ENCODE assay signal across 2 cellular contexts in the genomic region with DNA sequence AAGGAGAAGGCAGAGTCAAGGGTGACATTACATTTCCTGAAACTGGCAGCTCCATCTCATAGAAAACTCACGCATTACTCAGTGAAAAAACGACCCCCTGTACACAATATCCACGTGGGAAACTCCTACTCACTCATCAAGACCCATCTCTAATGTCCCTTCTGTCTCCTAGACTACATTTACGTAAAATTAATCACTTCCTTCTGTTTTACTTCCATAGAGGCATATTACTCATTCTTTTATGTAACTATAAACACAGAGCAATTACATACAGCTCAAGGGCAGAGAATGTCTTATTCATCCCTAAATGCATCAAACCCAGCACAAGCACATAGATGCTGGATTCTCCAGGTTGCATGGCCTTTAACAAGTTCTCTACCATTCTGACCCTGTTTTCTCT.
TF ChIP-seq lines count a peak whose summit lies in the region.

No MANE protein-coding gene starts in this region.

TF ChIP-seq in A549, 52 proteins besides CTCF, POLR2A, EP300 and RAD21 (continued from another document):
- TF ChIP-seq GATA3 (IDR thresholded peaks at IDR 0.05; ENCODE audit: borderline replicate concordance) (peak; percentile 68; the same call in 1 of the 2 replicates), HOXA7 (CRISPR knock-in tag; IDR thresholded peaks at IDR 0.05) (no peak), FOSB (CRISPR knock-in tag; IDR thresholded peaks at IDR 0.05) (no peak), ZFP36 (IDR thresholded peaks at IDR 0.05; ENCODE audit: borderline replicate concordance, partially characterized antibody) (no peak), HOXB13 (CRISPR knock-in tag; IDR thresholded peaks at IDR 0.05; ENCODE audit: low read depth) (no peak), SREBF2 (IDR thresholded peaks at IDR 0.05) (no peak), MAFK (IDR thresholded peaks at IDR 0.05; ENCODE audit: partially characterized antibody) (no peak), HOXB5 (CRISPR knock-in tag; IDR thresholded peaks at IDR 0.05) (no peak), RNF2 (IDR thresholded peaks at IDR 0.05; ENCODE audit: borderline replicate concordance, low read depth) (no peak), JUN (IDR thresholded peaks at IDR 0.05) (peak; percentile 33 to 60; a peak in 2 of 5 replicates), KDM5A (IDR thresholded peaks at IDR 0.05) (no peak), PHF8 (IDR thresholded peaks at IDR 0.05; ENCODE audit: borderline replicate concordance, low read depth) (no peak), CEBPB (IDR thresholded peaks at IDR 0.05) (peak in 1 of 2 experiments; percentile 50; a peak in 1 of 4 replicates), POLR2AphosphoS2 (conservative IDR thresholded peaks at IDR 0.05; ENCODE audit: low read length) (no peak), CHD2 (IDR thresholded peaks at IDR 0.05; ENCODE audit: low read length, partially characterized antibody) (no peak), NFE2L2 (conservative IDR thresholded peaks at IDR 0.05; ENCODE audit: low read length) (no peak), CBX8 (IDR thresholded peaks at IDR 0.05) (no peak), SMC3 (IDR thresholded peaks at IDR 0.05) (no peak; the same call in 2 of the 3 replicates), FOXS1 (CRISPR knock-in tag; IDR thresholded peaks at IDR 0.05) (no peak), RFX5 (IDR thresholded peaks at IDR 0.05) (no peak), JUNB (IDR thresholded peaks at IDR 0.05) (peak; percentile 88), MYC (IDR thresholded peaks at IDR 0.05; ENCODE audit: borderline replicate concordance, low read length) (no peak), ZSCAN20 (CRISPR knock-in tag; IDR thresholded peaks at IDR 0.05) (no peak), TFCP2L1 (CRISPR knock-in tag; IDR thresholded peaks at IDR 0.05) (no peak)
- TF ChIP-seq, protein P1, sequence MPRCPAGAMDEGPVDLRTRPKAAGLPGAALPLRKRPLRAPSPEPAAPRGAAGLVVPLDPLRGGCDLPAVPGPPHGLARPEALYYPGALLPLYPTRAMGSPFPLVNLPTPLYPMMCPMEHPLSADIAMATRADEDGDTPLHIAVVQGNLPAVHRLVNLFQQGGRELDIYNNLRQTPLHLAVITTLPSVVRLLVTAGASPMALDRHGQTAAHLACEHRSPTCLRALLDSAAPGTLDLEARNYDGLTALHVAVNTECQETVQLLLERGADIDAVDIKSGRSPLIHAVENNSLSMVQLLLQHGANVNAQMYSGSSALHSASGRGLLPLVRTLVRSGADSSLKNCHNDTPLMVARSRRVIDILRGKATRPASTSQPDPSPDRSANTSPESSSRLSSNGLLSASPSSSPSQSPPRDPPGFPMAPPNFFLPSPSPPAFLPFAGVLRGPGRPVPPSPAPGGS (IDR thresholded peaks at IDR 0.05) = no peak
- TF ChIP-seq, protein P2, sequence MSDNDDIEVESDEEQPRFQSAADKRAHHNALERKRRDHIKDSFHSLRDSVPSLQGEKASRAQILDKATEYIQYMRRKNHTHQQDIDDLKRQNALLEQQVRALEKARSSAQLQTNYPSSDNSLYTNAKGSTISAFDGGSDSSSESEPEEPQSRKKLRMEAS (IDR thresholded peaks at IDR 0.05) = peak; percentile 61; the same call in 1 of the 2 replicates

TF ChIP-seq in HEK293, 187 proteins besides CTCF, POLR2A, EP300 and RAD21 (continued from another document and continues in another):
- TF ChIP-seq, protein P3, sequence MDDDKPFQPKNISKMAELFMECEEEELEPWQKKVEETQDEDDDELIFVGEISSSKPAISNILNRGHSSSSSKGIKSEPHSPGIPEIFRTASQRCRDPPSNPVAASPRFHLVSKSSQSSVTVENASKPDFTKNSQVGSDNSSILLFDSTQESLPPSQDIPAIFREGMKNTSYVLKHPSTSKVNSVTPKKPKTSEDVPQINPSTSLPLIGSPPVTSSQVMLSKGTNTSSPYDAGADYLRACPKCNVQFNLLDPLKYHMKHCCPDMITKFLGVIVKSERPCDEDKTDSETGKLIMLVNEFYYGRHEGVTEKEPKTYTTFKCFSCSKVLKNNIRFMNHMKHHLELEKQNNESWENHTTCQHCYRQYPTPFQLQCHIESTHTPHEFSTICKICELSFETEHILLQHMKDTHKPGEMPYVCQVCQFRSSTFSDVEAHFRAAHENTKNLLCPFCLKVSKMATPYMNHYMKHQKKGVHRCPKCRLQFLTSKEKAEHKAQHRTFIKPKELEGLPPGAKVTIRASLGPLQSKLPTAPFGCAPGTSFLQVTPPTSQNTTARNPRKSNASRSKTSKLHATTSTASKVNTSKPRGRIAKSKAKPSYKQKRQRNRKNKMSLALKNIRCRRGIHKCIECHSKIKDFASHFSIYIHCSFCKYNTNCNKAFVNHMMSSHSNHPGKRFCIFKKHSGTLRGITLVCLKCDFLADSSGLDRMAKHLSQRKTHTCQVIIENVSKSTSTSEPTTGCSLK (tag by site-specific recombination; IDR thresholded peaks at IDR 0.05) = no peak
- TF ChIP-seq, protein P4, sequence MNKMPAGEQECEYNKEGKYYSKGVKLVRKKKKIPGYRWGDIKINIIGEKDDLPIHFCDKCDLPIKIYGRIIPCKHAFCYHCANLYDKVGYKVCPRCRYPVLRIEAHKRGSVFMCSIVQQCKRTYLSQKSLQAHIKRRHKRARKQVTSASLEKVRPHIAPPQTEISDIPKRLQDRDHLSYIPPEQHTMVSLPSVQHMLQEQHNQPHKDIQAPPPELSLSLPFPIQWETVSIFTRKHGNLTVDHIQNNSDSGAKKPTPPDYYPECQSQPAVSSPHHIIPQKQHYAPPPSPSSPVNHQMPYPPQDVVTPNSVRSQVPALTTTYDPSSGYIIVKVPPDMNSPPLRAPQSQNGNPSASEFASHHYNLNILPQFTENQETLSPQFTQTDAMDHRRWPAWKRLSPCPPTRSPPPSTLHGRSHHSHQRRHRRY (tag by site-specific recombination; IDR thresholded peaks at IDR 0.05) = no peak
- TF ChIP-seq SP7 (tag by site-specific recombination; IDR thresholded peaks at IDR 0.05) (peak; percentile 47; the same call in 1 of the 2 replicates), ZBTB48 (tag by site-specific recombination; IDR thresholded peaks at IDR 0.05) (no peak), ZNF24 (tag by site-specific recombination; IDR thresholded peaks at IDR 0.05) (no peak), ZNF600 (tag by site-specific recombination; IDR thresholded peaks at IDR 0.05) (0 out of 2 replicates have a peak, but pooled peaks have one; percentile 25), ZNF23 (tag by site-specific recombination; IDR thresholded peaks at IDR 0.05; ENCODE audit: borderline replicate concordance) (no peak), ZNF530 (tag by site-specific recombination; IDR thresholded peaks at IDR 0.05; ENCODE audit: low read depth) (no peak), MYNN (tag by site-specific recombination; IDR thresholded peaks at IDR 0.05; ENCODE audit: borderline replicate concordance) (no peak), ZNF677 (tag by site-specific recombination; IDR thresholded peaks at IDR 0.05) (no peak), ZNF433 (tag by site-specific recombination; IDR thresholded peaks at IDR 0.05; ENCODE audit: low read depth) (no peak), ZBTB11 (tag by site-specific recombination; conservative IDR thresholded peaks at IDR 0.05; ENCODE audit: low read depth) (no peak), ZNF473 (tag by site-specific recombination; IDR thresholded peaks at IDR 0.05) (no peak), ZNF426 (tag by site-specific recombination; IDR thresholded peaks at IDR 0.05) (no peak), ZNF621 (tag by site-specific recombination; IDR thresholded peaks at IDR 0.05) (no peak), ZBTB20 (tag by site-specific recombination; IDR thresholded peaks at IDR 0.05) (peak; percentile 68; the same call in 1 of the 2 replicates), SETDB1 (IDR thresholded peaks at IDR 0.05; ENCODE audit: insufficient read length, low read length) (no peak), ZNF629 (tag by site-specific recombination; IDR thresholded peaks at IDR 0.05) (peak; percentile 69), SCRT2 (tag by site-specific recombination; IDR thresholded peaks at IDR 0.05) (no peak), ZNF114 (tag by site-specific recombination; IDR thresholded peaks at IDR 0.05) (no peak), KLF8 (tag by site-specific recombination; IDR thresholded peaks at IDR 0.05) (no peak), ZNF169 (tag by site-specific recombination; IDR thresholded peaks at IDR 0.05) (no peak), ZNF768 (tag by site-specific recombination; IDR thresholded peaks at IDR 0.05) (no peak), ZNF670 (tag by site-specific recombination; IDR thresholded peaks at IDR 0.05; ENCODE audit: low read depth) (no peak), ZBTB8A (tag by site-specific recombination; IDR thresholded peaks at IDR 0.05) (no peak), ZNF555 (tag by site-specific recombination; conservative IDR thresholded peaks at IDR 0.05) (no peak)
- TF ChIP-seq, protein P5, sequence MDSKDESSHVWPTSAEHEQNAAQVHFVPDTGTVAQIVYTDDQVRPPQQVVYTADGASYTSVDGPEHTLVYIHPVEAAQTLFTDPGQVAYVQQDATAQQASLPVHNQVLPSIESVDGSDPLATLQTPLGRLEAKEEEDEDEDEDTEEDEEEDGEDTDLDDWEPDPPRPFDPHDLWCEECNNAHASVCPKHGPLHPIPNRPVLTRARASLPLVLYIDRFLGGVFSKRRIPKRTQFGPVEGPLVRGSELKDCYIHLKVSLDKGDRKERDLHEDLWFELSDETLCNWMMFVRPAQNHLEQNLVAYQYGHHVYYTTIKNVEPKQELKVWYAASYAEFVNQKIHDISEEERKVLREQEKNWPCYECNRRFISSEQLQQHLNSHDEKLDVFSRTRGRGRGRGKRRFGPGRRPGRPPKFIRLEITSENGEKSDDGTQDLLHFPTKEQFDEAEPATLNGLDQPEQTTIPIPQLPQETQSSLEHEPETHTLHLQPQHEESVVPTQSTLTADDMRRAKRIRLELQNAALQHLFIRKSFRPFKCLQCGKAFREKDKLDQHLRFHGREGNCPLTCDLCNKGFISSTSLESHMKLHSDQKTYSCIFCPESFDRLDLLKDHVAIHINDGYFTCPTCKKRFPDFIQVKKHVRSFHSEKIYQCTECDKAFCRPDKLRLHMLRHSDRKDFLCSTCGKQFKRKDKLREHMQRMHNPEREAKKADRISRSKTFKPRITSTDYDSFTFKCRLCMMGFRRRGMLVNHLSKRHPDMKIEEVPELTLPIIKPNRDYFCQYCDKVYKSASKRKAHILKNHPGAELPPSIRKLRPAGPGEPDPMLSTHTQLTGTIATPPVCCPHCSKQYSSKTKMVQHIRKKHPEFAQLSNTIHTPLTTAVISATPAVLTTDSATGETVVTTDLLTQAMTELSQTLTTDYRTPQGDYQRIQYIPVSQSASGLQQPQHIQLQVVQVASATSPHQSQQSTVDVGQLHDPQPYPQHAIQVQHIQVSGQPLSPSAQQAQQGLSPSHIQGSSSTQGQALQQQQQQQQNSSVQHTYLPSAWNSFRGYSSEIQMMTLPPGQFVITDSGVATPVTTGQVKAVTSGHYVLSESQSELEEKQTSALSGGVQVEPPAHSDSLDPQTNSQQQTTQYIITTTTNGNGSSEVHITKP (tag by site-specific recombination; IDR thresholded peaks at IDR 0.05) = no peak
- TF ChIP-seq, protein P6, sequence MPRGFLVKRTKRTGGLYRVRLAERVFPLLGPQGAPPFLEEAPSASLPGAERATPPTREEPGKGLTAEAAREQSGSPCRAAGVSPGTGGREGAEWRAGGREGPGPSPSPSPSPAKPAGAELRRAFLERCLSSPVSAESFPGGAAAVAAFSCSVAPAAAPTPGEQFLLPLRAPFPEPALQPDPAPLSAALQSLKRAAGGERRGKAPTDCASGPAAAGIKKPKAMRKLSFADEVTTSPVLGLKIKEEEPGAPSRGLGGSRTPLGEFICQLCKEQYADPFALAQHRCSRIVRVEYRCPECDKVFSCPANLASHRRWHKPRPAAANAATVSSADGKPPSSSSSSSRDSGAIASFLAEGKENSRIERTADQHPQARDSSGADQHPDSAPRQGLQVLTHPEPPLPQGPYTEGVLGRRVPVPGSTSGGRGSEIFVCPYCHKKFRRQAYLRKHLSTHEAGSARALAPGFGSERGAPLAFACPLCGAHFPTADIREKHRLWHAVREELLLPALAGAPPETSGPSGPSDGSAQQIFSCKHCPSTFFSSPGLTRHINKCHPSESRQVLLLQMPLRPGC (tag by site-specific recombination; IDR thresholded peaks at IDR 0.05) = peak; percentile 72; the same call in 1 of the 2 replicates
- TF ChIP-seq, protein P7, sequence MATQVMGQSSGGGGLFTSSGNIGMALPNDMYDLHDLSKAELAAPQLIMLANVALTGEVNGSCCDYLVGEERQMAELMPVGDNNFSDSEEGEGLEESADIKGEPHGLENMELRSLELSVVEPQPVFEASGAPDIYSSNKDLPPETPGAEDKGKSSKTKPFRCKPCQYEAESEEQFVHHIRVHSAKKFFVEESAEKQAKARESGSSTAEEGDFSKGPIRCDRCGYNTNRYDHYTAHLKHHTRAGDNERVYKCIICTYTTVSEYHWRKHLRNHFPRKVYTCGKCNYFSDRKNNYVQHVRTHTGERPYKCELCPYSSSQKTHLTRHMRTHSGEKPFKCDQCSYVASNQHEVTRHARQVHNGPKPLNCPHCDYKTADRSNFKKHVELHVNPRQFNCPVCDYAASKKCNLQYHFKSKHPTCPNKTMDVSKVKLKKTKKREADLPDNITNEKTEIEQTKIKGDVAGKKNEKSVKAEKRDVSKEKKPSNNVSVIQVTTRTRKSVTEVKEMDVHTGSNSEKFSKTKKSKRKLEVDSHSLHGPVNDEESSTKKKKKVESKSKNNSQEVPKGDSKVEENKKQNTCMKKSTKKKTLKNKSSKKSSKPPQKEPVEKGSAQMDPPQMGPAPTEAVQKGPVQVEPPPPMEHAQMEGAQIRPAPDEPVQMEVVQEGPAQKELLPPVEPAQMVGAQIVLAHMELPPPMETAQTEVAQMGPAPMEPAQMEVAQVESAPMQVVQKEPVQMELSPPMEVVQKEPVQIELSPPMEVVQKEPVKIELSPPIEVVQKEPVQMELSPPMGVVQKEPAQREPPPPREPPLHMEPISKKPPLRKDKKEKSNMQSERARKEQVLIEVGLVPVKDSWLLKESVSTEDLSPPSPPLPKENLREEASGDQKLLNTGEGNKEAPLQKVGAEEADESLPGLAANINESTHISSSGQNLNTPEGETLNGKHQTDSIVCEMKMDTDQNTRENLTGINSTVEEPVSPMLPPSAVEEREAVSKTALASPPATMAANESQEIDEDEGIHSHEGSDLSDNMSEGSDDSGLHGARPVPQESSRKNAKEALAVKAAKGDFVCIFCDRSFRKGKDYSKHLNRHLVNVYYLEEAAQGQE (tag by site-specific recombination; IDR thresholded peaks at IDR 0.05) = no peak
